Comparison of ENCODE assay signal across 9 cellular contexts in the genomic region with DNA sequence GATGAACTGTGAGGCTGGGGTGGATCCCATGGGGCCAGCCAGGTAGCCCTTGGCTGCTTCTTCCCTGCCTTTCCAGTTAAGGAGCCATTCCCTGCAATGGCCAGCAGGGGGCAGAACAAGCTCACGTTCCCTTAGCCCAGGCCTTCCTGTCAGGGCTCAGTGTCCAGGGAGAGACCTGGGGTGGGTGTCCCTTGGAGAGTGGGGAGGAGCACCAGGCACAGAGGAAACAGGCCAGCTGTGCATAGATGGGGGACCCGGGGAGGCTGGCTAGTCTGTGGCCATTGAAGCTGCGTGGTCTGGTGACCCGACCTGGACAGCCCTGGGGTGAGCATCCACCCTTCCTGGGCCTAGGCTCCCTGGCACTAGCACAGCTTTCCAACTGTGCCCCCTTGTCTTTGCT. TPM values are rescaled to one million over a fixed set of nuclear protein-coding genes. Genes with fewer than 3 reads are reported as not detected.
DNase-seq lines count a peak whose midpoint lies in the region; ATAC-seq and TF ChIP-seq lines count a peak whose summit lies in the region.
"Had no signal": no experiment of that assay in that cellular context is flagged by ENCODE, and none has a peak within 500 bp of the region (broad histone marks: within the 10 kb centered on the region; RNA-seq: fewer than 3 reads in every experiment).

No MANE protein-coding gene starts in this region.

- intact Hi-C loops in lower lobe of right lung (cut with DNase I) = loop anchor here (5.0 to 10.0 kb wide), 2 partner anchors 205 to 232 kb away; partner anchors contain the start of genes AHCYL1 and GNAI3

- peaks cover 8% of the 10 kb centered on the region for H3K9me3 ChIP-seq in lower lobe of right lung

- TF ChIP-seq CTCF in GM10266 (IDR thresholded peaks at IDR 0.05; ENCODE audit: control insufficient read depth, insufficient read depth, low read depth, missing control alignments) (peak; percentile 97), lower lobe of right lung (IDR thresholded peaks at IDR 0.05) (peak; percentile 98)

- DNase-seq in GM10266 (ENCODE audit: extremely low spot score) (peak; percentile 82), NCI-H526 (lab: John Stamatoyannopoulos, UW) (peak; percentile 79 to 92), dedifferentiated amniotic fluid mesenchymal stem cell (ENCODE audit: extremely low spot score) (peak; percentile 78), lower lobe of right lung (peak; percentile 83), cortex of kidney (lab: John Stamatoyannopoulos, UW) (no peak)
- peak; percentile 62 to 71 for DNase-seq in activated CD4-positive, alpha-beta T cell treated with anti-CD3 and anti-CD28 coated beads, Interleukin-2, amount 50 U/mL, for 24 hours (ENCODE audit: low read depth in 1 of 2, low spot score in 1 of 2)
- peak; percentile 47 for DNase-seq in stimulated activated CD8-positive, alpha-beta memory T cell treated with anti-CD3 and anti-CD28 coated beads, Interleukin-12 subunit alpha, Interleukin-12 subunit beta, amount 100 ng/mL, for 4 hours (ENCODE audit: low read depth)

- no peak overlapping the region for H3K27ac ChIP-seq in lower lobe of right lung

- H3K27me3 ChIP-seq in lower lobe of right lung (ENCODE audit: low read depth) = no peaks in the 10 kb centered on the region

- ATAC-seq in HG03097 (IDR thresholded peaks at IDR 0.05; ENCODE audit: low FRiP score, unreplicated experiment) (peak; percentile 61), lower lobe of right lung (peak; percentile 88 to 91)

- H3K36me3 ChIP-seq in lower lobe of right lung = no peaks in the 10 kb centered on the region

- no peak overlapping the region for H3K4me3 ChIP-seq in lower lobe of right lung

- H3K4me1 ChIP-seq in lower lobe of right lung = peaks cover 19% of the 10 kb centered on the region

RNA-seq across cellular contexts. Expression of gene EPS8L3, which starts 13.2 kb away (rescaled TPM):
- total RNA-seq in lower lobe of right lung = not detected
- total RNA-seq: skeletal muscle tissue had no signal

RNA-seq across cellular contexts. Expression of gene GSTM3, which starts 36.1 kb away (rescaled TPM):
- 18.5 TPM for total RNA-seq in lower lobe of right lung
